Comparison of ENCODE assay signal across 21 cellular contexts in the genomic region with DNA sequence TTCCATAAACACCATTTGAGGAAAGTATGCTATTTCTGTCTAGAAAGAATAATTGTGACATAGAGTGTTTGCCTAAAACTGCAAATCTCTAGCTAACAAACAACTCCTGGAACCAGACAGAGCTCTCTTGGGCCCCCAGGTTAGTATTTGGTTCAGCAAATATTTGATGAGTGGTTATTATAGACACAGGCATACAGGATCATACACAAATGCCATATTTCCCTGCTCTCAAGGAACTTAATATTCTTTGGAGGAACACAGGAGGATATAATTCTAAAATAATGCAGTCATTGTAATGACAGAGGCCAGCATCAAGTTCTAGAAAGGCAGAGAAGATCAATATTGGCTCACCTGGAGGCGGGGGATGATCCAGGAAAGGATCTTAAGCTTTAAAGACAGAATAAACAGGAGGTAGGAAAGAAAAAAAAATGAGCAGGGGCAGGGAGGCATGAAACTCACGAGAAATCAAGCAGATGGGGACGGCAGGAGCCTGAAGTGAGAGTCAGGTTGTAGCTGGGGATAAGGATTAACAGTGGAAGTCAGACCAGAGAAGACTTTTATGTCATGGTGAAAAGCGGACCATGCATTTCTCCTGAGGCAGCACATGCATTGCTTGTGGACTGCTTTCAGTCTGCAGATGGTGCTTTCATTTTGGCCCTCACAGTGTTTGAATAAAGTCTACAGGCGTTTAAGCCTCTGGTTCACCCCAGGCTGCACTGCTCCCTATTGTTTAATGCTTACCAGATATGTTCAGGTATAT.
DNase-seq lines count a peak whose midpoint lies in the region; ATAC-seq and TF ChIP-seq lines count a peak whose summit lies in the region.
"Had no signal": no experiment of that assay in that cellular context is flagged by ENCODE, and none has a peak within 500 bp of the region (broad histone marks: within the 10 kb centered on the region; RNA-seq: fewer than 3 reads in every experiment).

No MANE protein-coding gene starts in this region.

- ATAC-seq in activated T-cell treated with anti-CD3 and anti-CD28 coated beads, Interleukin-2, amount 50 U/mL, for 72 hours (replicated peaks in 1 of 2) = no peak

- peak overlapping the region; percentile 67 for H3K4me3 ChIP-seq in endodermal cell (ENCODE audit: low read length)
- H3K4me3 ChIP-seq: breast epithelium, SK-N-MC, thyroid gland had no signal

- TF ChIP-seq CTCF in endodermal cell (conservative IDR thresholded peaks at IDR 0.05) = no peak

- H3K9me3 Mint-ChIP-seq in activated T-cell treated with anti-CD3 and anti-CD28 coated beads, Interleukin-2, amount 50 U/mL, for 72 hours = no peaks in the 10 kb centered on the region
- no peaks in the 10 kb centered on the region for H3K9me3 Mint-ChIP-seq in endodermal cell
- H3K9me3 Mint-ChIP-seq: activated CD4-positive, alpha-beta T cell treated with anti-CD3 and anti-CD28 coated beads, Interleukin-2, amount 10 ng/mL, durations not matched to agents 7 days and 5 days; activated naive CD8-positive, alpha-beta T cell treated with anti-CD3 and anti-CD28 coated beads for 36 hours; CD4-positive, alpha-beta memory T cell had no signal

- H3K36me3 ChIP-seq in endodermal cell (ENCODE audit: control insufficient read depth, insufficient read depth, low read length) = no peaks in the 10 kb centered on the region
- H3K36me3 ChIP-seq: breast epithelium, thyroid gland had no signal

- no peaks in the 10 kb centered on the region for H3K9me3 ChIP-seq in endodermal cell (ENCODE audit: control insufficient read depth, low read length)
- H3K9me3 ChIP-seq: breast epithelium, thyroid gland had no signal

- 70 to 86% methylated on average over 5 of the region's 5 CpGs for WGBS in endodermal cell (ENCODE audit: insufficient coverage in 1 of 2, insufficient read length in 1 of 2), 2 experiments

- H3K4me1 ChIP-seq in endodermal cell (ENCODE audit: control insufficient read depth, insufficient read depth, low read length) = peaks cover 19% of the 10 kb centered on the region
- H3K4me1 ChIP-seq: breast epithelium had no signal

- H3K9ac ChIP-seq in endodermal cell (ENCODE audit: extremely low read depth, low read length, poor library complexity, severe bottlenecking) = peak overlapping the region; percentile 40

- peak overlapping the region; percentile 34 for H3K27ac ChIP-seq in endodermal cell (ENCODE audit: low read depth, low read length)
- H3K27ac ChIP-seq: breast epithelium, SK-N-MC had no signal

- no peak for DNase-seq in activated T-cell treated with anti-CD3 and anti-CD28 coated beads, Interleukin-2, amount 50 U/mL, for 72 hours
- DNase-seq in activated T-cell treated with anti-CD3 and anti-CD28 coated beads for 4 hours (no peak), NCI-H748 (lab: John Stamatoyannopoulos, UW; ENCODE audit: unreplicated experiment) (peak; percentile 72), endodermal cell (no peak), AG20443 (ENCODE audit: low spot score) (no peak), occipital lobe (lab: John Stamatoyannopoulos, UW) (no peak), D341Med (ENCODE audit: low spot score) (no peak)
- no peak for DNase-seq in activated CD4-positive, CD25-positive, alpha-beta regulatory T cell treated with anti-CD3 and anti-CD28 coated beads, Interleukin-2, amount 50 U/mL, for 72 hours
- DNase-seq: activated CD4-positive, alpha-beta T cell treated with anti-CD3 and anti-CD28 coated beads, Interleukin-2, amount 10 ng/mL, durations not matched to agents 7 days and 5 days; activated naive CD8-positive, alpha-beta T cell treated with anti-CD3 and anti-CD28 coated beads for 36 hours; activated T-cell treated with anti-CD3 and anti-CD28 coated beads, Interleukin-2, amount 50 U/mL, for 1 hour; CD4-positive, alpha-beta memory T cell; effector memory CD4-positive, alpha-beta T cell; hypothalamus; KBM-7; NCI-H2107; stimulated activated CD4-positive, alpha-beta T cell treated with anti-CD3 and anti-CD28 coated beads, Interleukin-4, amount 100 ng/mL, for 1 hour had no signal

- H3K36me3 Mint-ChIP-seq in activated T-cell treated with anti-CD3 and anti-CD28 coated beads, Interleukin-2, amount 50 U/mL, for 72 hours (ENCODE audit: insufficient read depth in 2 of 2) = no peaks in the 10 kb centered on the region
- H3K36me3 Mint-ChIP-seq in endodermal cell (ENCODE audit: low read depth) = no peaks in the 10 kb centered on the region
- H3K36me3 Mint-ChIP-seq: activated naive CD8-positive, alpha-beta T cell treated with anti-CD3 and anti-CD28 coated beads for 36 hours; CD4-positive, alpha-beta memory T cell; mesothelial cell of epicardium had no signal

- no peak overlapping the region for H3K4me3 Mint-ChIP-seq in activated T-cell treated with anti-CD3 and anti-CD28 coated beads, Interleukin-2, amount 50 U/mL, for 72 hours
- no peak overlapping the region for H3K4me3 Mint-ChIP-seq in endodermal cell
- H3K4me3 Mint-ChIP-seq: activated CD4-positive, alpha-beta T cell treated with anti-CD3 and anti-CD28 coated beads, Interleukin-2, amount 10 ng/mL, durations not matched to agents 7 days and 5 days; activated naive CD8-positive, alpha-beta T cell treated with anti-CD3 and anti-CD28 coated beads for 36 hours; CD4-positive, alpha-beta memory T cell; mesothelial cell of epicardium had no signal

- H3K27ac Mint-ChIP-seq in activated T-cell treated with anti-CD3 and anti-CD28 coated beads, Interleukin-2, amount 50 U/mL, for 72 hours = peak overlapping the region; percentile 13
- H3K27ac Mint-ChIP-seq in endodermal cell = peak overlapping the region; percentile 67
- H3K27ac Mint-ChIP-seq: activated CD4-positive, alpha-beta T cell treated with anti-CD3 and anti-CD28 coated beads, Interleukin-2, amount 10 ng/mL, durations not matched to agents 7 days and 5 days; activated naive CD8-positive, alpha-beta T cell treated with anti-CD3 and anti-CD28 coated beads for 36 hours; CD4-positive, alpha-beta memory T cell; mesothelial cell of epicardium had no signal

- H3K27me3 ChIP-seq in endodermal cell (ENCODE audit: control insufficient read depth, insufficient read depth, low read length, poor library complexity, severe bottlenecking) = no peaks in the 10 kb centered on the region
- H3K27me3 ChIP-seq: breast epithelium, thyroid gland had no signal

- H3K4me1 Mint-ChIP-seq in activated T-cell treated with anti-CD3 and anti-CD28 coated beads, Interleukin-2, amount 50 U/mL, for 72 hours (ENCODE audit: low read depth) = no peaks in the 10 kb centered on the region
- H3K4me1 Mint-ChIP-seq in endodermal cell = peaks cover 19% of the 10 kb centered on the region
- H3K4me1 Mint-ChIP-seq: activated CD4-positive, alpha-beta T cell treated with anti-CD3 and anti-CD28 coated beads, Interleukin-2, amount 10 ng/mL, durations not matched to agents 7 days and 5 days; activated naive CD8-positive, alpha-beta T cell treated with anti-CD3 and anti-CD28 coated beads for 36 hours; CD4-positive, alpha-beta memory T cell had no signal

- peaks cover 17% of the 10 kb centered on the region for H3K27me3 Mint-ChIP-seq in activated T-cell treated with anti-CD3 and anti-CD28 coated beads, Interleukin-2, amount 50 U/mL, for 72 hours (ENCODE audit: low read depth)
- peaks cover 3% of the 10 kb centered on the region for H3K27me3 Mint-ChIP-seq in endodermal cell (ENCODE audit: insufficient read depth)
- H3K27me3 Mint-ChIP-seq: CD4-positive, alpha-beta memory T cell had no signal
